ENCODE assay signal across 13 cellular contexts in genomic region chr18:49565656-49566055, GRCh38. TPM values are rescaled to one million over a fixed set of nuclear protein-coding genes. Genes with fewer than 3 reads are reported as not detected.
A peak's percentile ranks its signal among the peaks of the same experiment; 100 is the strongest.
DNase-seq lines count a peak whose midpoint lies in the region; ATAC-seq and TF ChIP-seq lines count a peak whose summit lies in the region.
"Had no signal": no experiment of that assay in that cellular context is flagged by ENCODE, and none has a peak within 500 bp of the region (broad histone marks: within the 10 kb centered on the region; RNA-seq: fewer than 3 reads in every experiment).

No MANE protein-coding gene starts in this region.

- H3K79me2 ChIP-seq in OCI-LY1 (ENCODE audit: insufficient read depth, low read length) = peaks cover 22% of the 10 kb centered on the region

- no peak overlapping the region for H2AFZ ChIP-seq in IMR-90 (replicated peaks; ENCODE audit: low read length, poor library complexity)
- no peak overlapping the region for H2AFZ ChIP-seq in OCI-LY1 (ENCODE audit: low read length)

- DNase-seq in IMR-90 (peak; percentile 16), foreskin melanocyte (peak; percentile 75), posterior cingulate gyrus (peak; percentile 36 to 90 (median 47)), D341Med (ENCODE audit: low spot score) (no peak), AML-193 (lab: John Stamatoyannopoulos, UW) (no peak), T-helper 9 cell (no peak)
- DNase-seq: H9; mammary epithelial cell; NCI-H2171; stimulated activated CD4-positive, alpha-beta T cell treated with anti-CD3 and anti-CD28 coated beads, Interleukin-1b, Interleukin-23, amount 100 ng/mL, for 48 hours; tibial artery had no signal

- in situ Hi-C loops in IMR-90 (cut with MboI; ENCODE audit: low sequenced_read_pairs) = loop anchor here (10.0 kb wide), 1 partner anchor 189 kb away; no protein-coding TSS in a partner anchor

- H3K4me1 ChIP-seq in IMR-90 (ENCODE audit: control insufficient read depth, insufficient read depth, low read length) (peaks cover 7% of the 10 kb centered on the region), OCI-LY1 (ENCODE audit: insufficient read depth, low read length, severe bottlenecking) (peaks cover 37% of the 10 kb centered on the region)

- no peaks in the 10 kb centered on the region for H4K20me1 ChIP-seq in IMR-90 (ENCODE audit: insufficient read depth, low read length)
- H4K20me1 ChIP-seq in OCI-LY1 (ENCODE audit: insufficient read depth, low read length) = no peaks in the 10 kb centered on the region

- no peak overlapping the region for H2BK5ac ChIP-seq in IMR-90 (ENCODE audit: low read depth, low read length, poor library complexity, severe bottlenecking)

- H3K4me3 ChIP-seq in IMR-90 (ENCODE audit: insufficient read depth, low read depth, low read length) (no peak overlapping the region), OCI-LY1 (ENCODE audit: low read depth, low read length, poor library complexity, severe bottlenecking) (peak overlapping the region; percentile 84)
- H3K4me3 ChIP-seq: tibial artery had no signal

- no peak for TF ChIP-seq CTCF in IMR-90 (conservative IDR thresholded peaks at IDR 0.05; ENCODE audit: low read depth, low read length)
- TF ChIP-seq CTCF in OCI-LY1 (IDR thresholded peaks at IDR 0.05; ENCODE audit: low read length) = no peak

- H3K9me3 ChIP-seq in IMR-90 (ENCODE audit: control insufficient read depth, insufficient read depth, low read length) (no peaks in the 10 kb centered on the region), OCI-LY1 (ENCODE audit: low read length) (no peaks in the 10 kb centered on the region)
- H3K9me3 ChIP-seq: tibial artery had no signal

- no peak overlapping the region for H2BK15ac ChIP-seq in IMR-90 (ENCODE audit: low read depth, low read length)

- CTCF ChIA-PET in IMR-90 (lab: Yijun Ruan, JAX) = interaction anchor here (0.7 kb wide), 1 partner anchor 792 kb away, joined by 3 read pairs; no protein-coding TSS in a partner anchor

- TF ChIP-seq POLR2A in IMR-90 (IDR thresholded peaks at IDR 0.05; ENCODE audit: low read depth, low read length) = no peak

- no peaks in the 10 kb centered on the region for H3F3A ChIP-seq in OCI-LY1 (ENCODE audit: insufficient read depth, low read length)

- H3K23ac ChIP-seq in IMR-90 (ENCODE audit: low read depth, low read length) = no peak overlapping the region

- dilution Hi-C loops in IMR-90 (cut with HindIII; ENCODE audit: low sequenced_read_pairs, unreplicated experiment) = no loop called here

- no peak overlapping the region for H3K56ac ChIP-seq in IMR-90 (ENCODE audit: extremely low read depth, insufficient read depth, low read length)

- ATAC-seq in IMR-90 (ENCODE audit: low read depth) (no peak), GM19395 (IDR thresholded peaks at IDR 0.05; ENCODE audit: unreplicated experiment) (no peak)

- no peak overlapping the region for H4K5ac ChIP-seq in IMR-90 (ENCODE audit: low read depth, low read length)

- H3K4me2 ChIP-seq in IMR-90 (ENCODE audit: low read depth, low read length) (no peak overlapping the region), OCI-LY1 (ENCODE audit: low read length) (peak overlapping the region; percentile 92)

- no peak overlapping the region for H3K18ac ChIP-seq in IMR-90 (ENCODE audit: low read depth, low read length)

- H3K9ac ChIP-seq in IMR-90 (ENCODE audit: low read depth, low read length) (no peak overlapping the region), OCI-LY1 (ENCODE audit: low read length) (no peak overlapping the region)

- H3K14ac ChIP-seq in IMR-90 (replicated peaks; ENCODE audit: low read depth, low read length) = no peak overlapping the region

- no peak overlapping the region for H2AK9ac ChIP-seq in IMR-90 (replicated peaks; ENCODE audit: low read depth, low read length, poor library complexity)

- H2AK5ac ChIP-seq in IMR-90 (ENCODE audit: low read depth, low read length) = no peak overlapping the region

- no peaks in the 10 kb centered on the region for H3K36me3 ChIP-seq in IMR-90 (ENCODE audit: control insufficient read depth, insufficient read depth, low read length)
- peaks cover 54% of the 10 kb centered on the region for H3K36me3 ChIP-seq in OCI-LY1 (ENCODE audit: insufficient read depth, low read length)
- H3K36me3 ChIP-seq: tibial artery had no signal

- no peak overlapping the region for H4K91ac ChIP-seq in IMR-90 (ENCODE audit: insufficient read depth, low read depth, low read length)

- POLR2A ChIA-PET in IMR-90 (lab: Charles Lee; ENCODE audit: unreplicated experiment) = no interaction called here

- no peaks in the 10 kb centered on the region; the same call in 1 of the 2 replicates for H3K9me1 ChIP-seq in IMR-90 (ENCODE audit: insufficient read depth, low read length)

- no peak overlapping the region for H2BK120ac ChIP-seq in IMR-90 (ENCODE audit: low read depth, low read length)

- H3K79me1 ChIP-seq in IMR-90 (ENCODE audit: low read depth in 1 of 2, low read length in 2 of 2) = no peaks in the 10 kb centered on the region

- H3K9me2 ChIP-seq in OCI-LY1 (ENCODE audit: low read depth, low read length) = no peaks in the 10 kb centered on the region

- no peak overlapping the region for H2BK20ac ChIP-seq in IMR-90 (ENCODE audit: low read depth, low read length)

- peaks cover 62% of the 10 kb centered on the region for H3K27me3 ChIP-seq in IMR-90 (ENCODE audit: control insufficient read depth, insufficient read depth, low read length)
- H3K27me3 ChIP-seq in OCI-LY1 (ENCODE audit: insufficient read depth, low read length) = no peaks in the 10 kb centered on the region

- H3K4ac ChIP-seq in IMR-90 (ENCODE audit: low read depth, low read length) = no peak overlapping the region

- no peak overlapping the region for H4K8ac ChIP-seq in IMR-90 (ENCODE audit: low read depth in 2 of 2, low read length in 2 of 2)

- intact Hi-C loops in IMR-90 (cut with micrococcal nuclease) (loop anchor here (10.0 kb wide), 1 partner anchor 129 kb away; no protein-coding TSS in a partner anchor), posterior cingulate gyrus (cut with DNase I) (loop anchor here (10.0 kb wide), 1 partner anchor 159 kb away; no protein-coding TSS in a partner anchor)

- H3K27ac ChIP-seq in IMR-90 (ENCODE audit: insufficient read depth, low read length) = no peak overlapping the region
- no peak overlapping the region for H3K27ac ChIP-seq in OCI-LY1 (ENCODE audit: low read depth, low read length, poor library complexity, severe bottlenecking)
- H3K27ac ChIP-seq: tibial artery had no signal

- no TSS peak for BruUV-seq in IMR-90 (replicated peaks; lab: Mats Ljungman, UMichigan)

- no CpG with 5 or more reads among the region's 4 CpGs for WGBS in IMR-90 (ENCODE audit: extremely low coverage in 2 of 2, insufficient read length in 1 of 2), 2 experiments

- TF ChIP-seq RAD21 in IMR-90 (IDR thresholded peaks at IDR 0.05; ENCODE audit: low read length) = no peak

TF ChIP-seq in IMR-90, 13 proteins besides CTCF, POLR2A, EP300 and RAD21:
- TF ChIP-seq FOS (IDR thresholded peaks at IDR 0.05; ENCODE audit: low read depth, low read length) (no peak), SMC3 (IDR thresholded peaks at IDR 0.05; ENCODE audit: low read depth, low read length) (no peak), RCOR1 (IDR thresholded peaks at IDR 0.05; ENCODE audit: insufficient replicate concordance, low read length) (no peak), BHLHE40 (IDR thresholded peaks at IDR 0.05; ENCODE audit: low read depth, low read length) (no peak), MAFK (IDR thresholded peaks at IDR 0.05; ENCODE audit: low read depth, low read length) (no peak), NFE2L2 (IDR thresholded peaks at IDR 0.05; ENCODE audit: low read depth, low read length) (no peak), RFX5 (IDR thresholded peaks at IDR 0.05; ENCODE audit: low read depth, low read length) (no peak), CEBPB (IDR thresholded peaks at IDR 0.05; ENCODE audit: low read depth, low read length) (no peak), MXI1 (IDR thresholded peaks at IDR 0.05; ENCODE audit: borderline replicate concordance, low read depth, low read length) (no peak)
- TF ChIP-seq, protein P1, sequence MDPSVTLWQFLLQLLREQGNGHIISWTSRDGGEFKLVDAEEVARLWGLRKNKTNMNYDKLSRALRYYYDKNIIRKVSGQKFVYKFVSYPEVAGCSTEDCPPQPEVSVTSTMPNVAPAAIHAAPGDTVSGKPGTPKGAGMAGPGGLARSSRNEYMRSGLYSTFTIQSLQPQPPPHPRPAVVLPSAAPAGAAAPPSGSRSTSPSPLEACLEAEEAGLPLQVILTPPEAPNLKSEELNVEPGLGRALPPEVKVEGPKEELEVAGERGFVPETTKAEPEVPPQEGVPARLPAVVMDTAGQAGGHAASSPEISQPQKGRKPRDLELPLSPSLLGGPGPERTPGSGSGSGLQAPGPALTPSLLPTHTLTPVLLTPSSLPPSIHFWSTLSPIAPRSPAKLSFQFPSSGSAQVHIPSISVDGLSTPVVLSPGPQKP (IDR thresholded peaks at IDR 0.05; ENCODE audit: borderline replicate concordance, low read depth, low read length) = no peak
- TF ChIP-seq, protein P2, sequence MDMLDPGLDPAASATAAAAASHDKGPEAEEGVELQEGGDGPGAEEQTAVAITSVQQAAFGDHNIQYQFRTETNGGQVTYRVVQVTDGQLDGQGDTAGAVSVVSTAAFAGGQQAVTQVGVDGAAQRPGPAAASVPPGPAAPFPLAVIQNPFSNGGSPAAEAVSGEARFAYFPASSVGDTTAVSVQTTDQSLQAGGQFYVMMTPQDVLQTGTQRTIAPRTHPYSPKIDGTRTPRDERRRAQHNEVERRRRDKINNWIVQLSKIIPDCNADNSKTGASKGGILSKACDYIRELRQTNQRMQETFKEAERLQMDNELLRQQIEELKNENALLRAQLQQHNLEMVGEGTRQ (IDR thresholded peaks at IDR 0.05; ENCODE audit: low read depth, low read length) = no peak
TF ChIP-seq in IMR-90: peak in this region for 0.

RNA-seq across cellular contexts. Expression of gene LIPG, which starts 3.8 kb away (rescaled TPM):
- total RNA-seq in IMR-90 (2012; rRNA removed) = under 0.01 TPM in 1 of 2 replicates, not detected in the other
- 0.13 and 0.14 TPM in 2 replicates for polyA plus RNA-seq in IMR-90 (2012; rRNA removed)
- 0.05 and 0.14 TPM in 2 replicates for polyA plus RNA-seq in IMR-90 (2012; cell fraction: cytosol; rRNA removed)
- 0.05 and 0.16 TPM in 2 replicates for polyA plus RNA-seq in IMR-90 (2012; cell fraction: nucleus; rRNA removed; ENCODE audit: low replicate concordance)

Comparison
In these comparisons a context has a peak if more than half of its experiments do, and no peak if none do; other contexts are left out.
1. DNase-seq: peak in IMR-90 (single experiment), foreskin melanocyte (single experiment) and posterior cingulate gyrus (10 of 10); none in D341Med (single experiment), AML-193 (0 of 2) and T-helper 9 cell (single experiment).